In genomic region chr1:25338188-25338981, GRCh38 we compare ENCODE assay signal across 1 cellular context.
TF ChIP-seq lines count a peak whose summit lies in the region.

TMEM50A (plus strand) TSS chr1:25338334; CDS start chr1:25340487, 2,153 bp downstream.

TF ChIP-seq in HEK293, 187 proteins besides CTCF, POLR2A, EP300 and RAD21 (continued from another document):
- TF ChIP-seq ZBTB6 (tag by site-specific recombination; IDR thresholded peaks at IDR 0.05) (no peak), ZNF202 (tag by site-specific recombination; IDR thresholded peaks at IDR 0.05; ENCODE audit: borderline replicate concordance) (no peak), ZNF10 (tag by site-specific recombination; IDR thresholded peaks at IDR 0.05) (0 out of 2 replicates have a peak, but pooled peaks have one; percentile 37), ZBTB21 (tag by site-specific recombination; IDR thresholded peaks at IDR 0.05) (no peak), ZNF121 (tag by site-specific recombination; IDR thresholded peaks at IDR 0.05) (peak; percentile 97), YY2 (tag by site-specific recombination; IDR thresholded peaks at IDR 0.05) (no peak), ZXDB (tag by site-specific recombination; IDR thresholded peaks at IDR 0.05) (peak; percentile 63), ZNF423 (tag by site-specific recombination; IDR thresholded peaks at IDR 0.05) (peak; percentile 76), ZNF394 (tag by site-specific recombination; IDR thresholded peaks at IDR 0.05; ENCODE audit: borderline replicate concordance) (peak; percentile 92)
